Comparison of ENCODE assay signal across 8 cellular contexts in the genomic region with DNA sequence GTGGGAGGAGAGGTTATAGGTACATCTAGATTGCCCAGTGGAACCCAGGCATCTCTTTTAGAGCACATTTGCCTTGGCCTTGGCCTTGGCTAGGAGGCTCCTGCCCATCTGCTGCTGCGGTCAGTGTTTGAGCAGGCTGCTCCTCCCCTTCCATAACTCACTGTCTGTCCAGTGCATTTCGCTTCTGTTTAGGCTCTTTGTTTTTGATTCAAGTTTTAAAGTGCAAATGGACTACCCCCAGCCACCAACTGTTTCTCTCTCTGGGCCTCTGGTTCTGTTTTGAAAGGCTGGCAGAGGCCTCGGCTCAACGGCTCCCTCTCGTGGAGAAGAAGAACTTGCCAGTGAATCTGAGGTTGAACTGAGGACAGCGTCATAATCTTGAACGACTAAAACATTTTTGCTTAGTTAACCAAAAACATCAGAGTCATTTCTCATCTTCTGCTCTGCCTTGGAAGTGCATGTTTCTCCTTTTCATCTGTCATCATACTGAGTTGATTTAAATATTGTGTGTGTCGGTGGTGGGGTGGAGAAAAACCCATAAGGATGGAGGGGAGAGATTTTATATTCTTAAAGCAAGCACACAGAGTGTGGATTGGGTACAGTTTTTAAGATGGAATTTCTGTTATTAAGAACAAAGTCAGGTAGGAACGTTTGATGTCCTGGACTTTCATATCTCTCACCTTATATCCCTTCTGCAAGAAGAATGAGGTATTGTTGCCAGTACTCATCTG.
DNase-seq lines count a peak whose midpoint lies in the region; ATAC-seq lines count a peak whose summit lies in the region.

No MANE protein-coding gene starts in this region.

- H3K36me3 Mint-ChIP-seq in activated CD4-positive, alpha-beta T cell treated with anti-CD3 and anti-CD28 coated beads for 36 hours (ENCODE audit: low read depth) = peaks cover 58% of the 10 kb centered on the region

- DNase-seq in SHP77 (lab: John Stamatoyannopoulos, UW) (peak; percentile 5 to 20), SHP77 treated with DMSO at 0.1 percent for 48 hours (lab: John Stamatoyannopoulos, UW) (no peak), NCI-H1694 (lab: John Stamatoyannopoulos, UW) (peak; percentile 35), cerebellar cortex (ENCODE audit: low spot score) (peak; percentile 89), kidney tubule cell (ENCODE audit: low spot score) (peak; percentile 61)
- peak; percentile 86 for DNase-seq in activated CD4-positive, alpha-beta T cell treated with anti-CD3 and anti-CD28 coated beads for 36 hours
- DNase-seq in stimulated activated CD4-positive, alpha-beta T cell treated with anti-CD3 and anti-CD28 coated beads, Interleukin-4, amount 100 ng/mL, for 1 hour = peak; percentile 74

- CTCF ChIA-PET in activated CD4-positive, alpha-beta T cell treated with anti-CD3 and anti-CD28 coated beads for 36 hours (lab: Charles Lee) = interaction anchor here (0.9 to 1.2 kb wide), 5 partner anchors 9 to 1445 kb away, joined by 3 to 6 read pairs (median 3); no protein-coding TSS in a partner anchor

- peak; percentile 82 for ATAC-seq in activated CD4-positive, alpha-beta T cell treated with anti-CD3 and anti-CD28 coated beads for 36 hours
- ATAC-seq in GM19395 (IDR thresholded peaks at IDR 0.05; ENCODE audit: unreplicated experiment) = no peak

- H3K9me3 Mint-ChIP-seq in activated CD4-positive, alpha-beta T cell treated with anti-CD3 and anti-CD28 coated beads for 36 hours (ENCODE audit: low read depth) = no peaks in the 10 kb centered on the region

- no peaks in the 10 kb centered on the region for H3K27me3 Mint-ChIP-seq in activated CD4-positive, alpha-beta T cell treated with anti-CD3 and anti-CD28 coated beads for 36 hours

- peak overlapping the region; percentile 82 for H3K27ac Mint-ChIP-seq in activated CD4-positive, alpha-beta T cell treated with anti-CD3 and anti-CD28 coated beads for 36 hours

- POLR2A ChIA-PET in activated CD4-positive, alpha-beta T cell treated with anti-CD3 and anti-CD28 coated beads for 36 hours (lab: Charles Lee) = no interaction called here

- intact Hi-C loops in activated CD4-positive, alpha-beta T cell treated with anti-CD3 and anti-CD28 coated beads for 36 hours (cut with DNase I, micrococcal nuclease) = loop anchor here (1.0 to 5.0 kb wide), 5 partner anchors 131 to 1280 kb away; no protein-coding TSS in a partner anchor

- no peak overlapping the region for H3K4me3 Mint-ChIP-seq in activated CD4-positive, alpha-beta T cell treated with anti-CD3 and anti-CD28 coated beads for 36 hours

- H3K4me1 Mint-ChIP-seq in activated CD4-positive, alpha-beta T cell treated with anti-CD3 and anti-CD28 coated beads for 36 hours = peaks cover 42% of the 10 kb centered on the region
